1 cellular context compared by ENCODE assay signal in the genomic region with DNA sequence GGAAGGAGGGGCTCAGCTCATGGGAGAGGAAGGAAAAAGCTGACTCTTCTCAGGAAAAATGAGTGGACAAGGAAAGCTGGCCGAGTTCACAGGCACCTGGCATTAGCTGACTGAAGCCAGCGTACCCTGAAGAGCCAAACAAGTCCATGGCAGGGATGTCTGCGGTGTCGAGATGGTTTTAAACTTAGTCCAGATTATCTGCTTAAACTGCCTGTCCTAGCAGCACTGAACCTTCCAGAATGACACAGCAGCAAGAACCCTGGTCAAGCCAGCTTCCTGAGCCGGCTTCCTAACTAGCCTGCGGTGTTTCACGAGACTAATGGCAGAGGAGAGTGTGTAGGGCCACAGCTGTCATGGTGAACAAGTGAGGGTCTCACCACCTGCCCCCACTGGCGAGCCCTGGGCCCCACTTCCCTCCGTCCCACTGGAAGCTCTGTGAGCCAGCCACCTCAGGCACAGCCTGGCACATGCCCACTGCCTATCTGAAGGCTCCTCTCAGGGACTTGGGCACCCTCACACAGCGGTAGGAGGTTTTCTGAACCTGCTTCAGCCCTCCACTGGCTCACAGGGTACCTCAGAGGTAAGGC.
TF ChIP-seq lines count a peak whose summit lies in the region.

No MANE protein-coding gene starts in this region.

TF ChIP-seq in H1, 55 proteins besides CTCF, POLR2A, EP300 and RAD21:
- TF ChIP-seq POLR2AphosphoS5 (IDR thresholded peaks at IDR 0.05; ENCODE audit: low read depth, low read length) (no peak), SP2 (IDR thresholded peaks at IDR 0.05; ENCODE audit: low read length) (no peak), HDAC2 (IDR thresholded peaks at IDR 0.05; ENCODE audit: borderline replicate concordance in 1 of 2, low read depth in 2 of 2, low read length in 2 of 2) (no peak), PHF8 (conservative IDR thresholded peaks at IDR 0.05; ENCODE audit: low read depth, low read length) (no peak)
TF ChIP-seq in H1: peak in this region for 0.
